In the genomic region with DNA sequence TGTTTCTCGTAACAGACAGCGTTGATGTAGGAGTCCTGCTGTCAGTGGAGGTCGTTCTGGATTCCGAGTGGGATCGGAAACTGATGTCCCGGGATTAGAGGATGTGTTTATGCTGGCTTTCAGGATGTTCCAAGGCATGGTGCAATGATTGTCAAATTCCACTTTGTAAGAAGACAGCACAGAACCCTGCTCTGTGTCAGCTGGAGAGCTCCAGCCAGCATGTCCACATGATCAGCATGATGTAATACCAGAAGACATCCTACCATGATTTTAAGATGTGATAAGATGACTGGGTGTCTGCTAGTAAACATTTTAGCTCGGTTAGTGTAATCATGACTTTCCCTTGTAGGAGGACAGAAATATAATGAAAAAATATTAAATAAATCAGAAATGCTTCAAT, we compare ENCODE assay signal across 2 cellular contexts.
TF ChIP-seq lines count a peak whose summit lies in the region.

No MANE protein-coding gene starts in this region.

TF ChIP-seq in K562, 482 proteins besides CTCF, POLR2A, EP300 and RAD21 (continues in another document):
- TF ChIP-seq RB1 (IDR thresholded peaks at IDR 0.05; ENCODE audit: low read depth) (no peak), XRCC5 (IDR thresholded peaks at IDR 0.05; ENCODE audit: low read depth, low read length) (no peak), ZBTB1 (CRISPR knock-in tag; IDR thresholded peaks at IDR 0.05; ENCODE audit: borderline replicate concordance, low read depth) (no peak), FOXK1 (CRISPR knock-in tag; IDR thresholded peaks at IDR 0.05; ENCODE audit: borderline replicate concordance) (no peak), ZNF551 (CRISPR knock-in tag; IDR thresholded peaks at IDR 0.05) (no peak), MYC (IDR thresholded peaks at IDR 0.05; ENCODE audit: low read depth, low read length) (peak; percentile 76), MYC (CRISPR knock-in tag; IDR thresholded peaks at IDR 0.05; ENCODE audit: borderline replicate concordance, low read depth) (no peak), ZNF408 (CRISPR knock-in tag; IDR thresholded peaks at IDR 0.05; ENCODE audit: low read depth) (no peak), CEBPB (tag; IDR thresholded peaks at IDR 0.05) (peak; percentile 50; the same call in 1 of the 2 replicates), ZFX (CRISPR knock-in tag; IDR thresholded peaks at IDR 0.05) (no peak), FOXJ2 (tag; IDR thresholded peaks at IDR 0.05) (peak; percentile 82), TAF1 (IDR thresholded peaks at IDR 0.05; ENCODE audit: control insufficient read depth, extremely low read depth, insufficient read depth, low read length, severe bottlenecking) (no peak), JUN (IDR thresholded peaks at IDR 0.05; ENCODE audit: borderline replicate concordance, low read depth, low read length) (peak; percentile 60; the same call in 1 of the 2 replicates), JUN (CRISPR knock-in tag; IDR thresholded peaks at IDR 0.05; ENCODE audit: borderline replicate concordance) (no peak), BCL6 (CRISPR knock-in tag; IDR thresholded peaks at IDR 0.05) (no peak), YY1 (IDR thresholded peaks at IDR 0.05; ENCODE audit: borderline replicate concordance in 1 of 3, control insufficient read depth in 1 of 3, extremely low read depth in 1 of 3, insufficient read depth in 3 of 3, insufficient read length in 1 of 3, insufficient replicate concordance in 2 of 3, low read depth in 1 of 3, low read length in 2 of 3) (no peak), POU5F1 (IDR thresholded peaks at IDR 0.05; ENCODE audit: borderline replicate concordance, low read depth, low read length, partially characterized antibody) (no peak), ZNF23 (CRISPR knock-in tag; IDR thresholded peaks at IDR 0.05) (no peak), ATF1 (CRISPR knock-in tag; IDR thresholded peaks at IDR 0.05) (no peak), ATF1 (tag; IDR thresholded peaks at IDR 0.05) (no peak), NEUROD1 (IDR thresholded peaks at IDR 0.05; ENCODE audit: borderline replicate concordance, low read depth, low read length, partially characterized antibody) (no peak), RBM17 (IDR thresholded peaks at IDR 0.05; ENCODE audit: borderline replicate concordance, low read depth, low read length) (no peak), SUPT5H (IDR thresholded peaks at IDR 0.05) (no peak), SMAD4 (CRISPR knock-in tag; conservative IDR thresholded peaks at IDR 0.05) (0 out of 2 replicates have a peak, but pooled peaks have one; percentile 21)
- TF ChIP-seq, protein P1, sequence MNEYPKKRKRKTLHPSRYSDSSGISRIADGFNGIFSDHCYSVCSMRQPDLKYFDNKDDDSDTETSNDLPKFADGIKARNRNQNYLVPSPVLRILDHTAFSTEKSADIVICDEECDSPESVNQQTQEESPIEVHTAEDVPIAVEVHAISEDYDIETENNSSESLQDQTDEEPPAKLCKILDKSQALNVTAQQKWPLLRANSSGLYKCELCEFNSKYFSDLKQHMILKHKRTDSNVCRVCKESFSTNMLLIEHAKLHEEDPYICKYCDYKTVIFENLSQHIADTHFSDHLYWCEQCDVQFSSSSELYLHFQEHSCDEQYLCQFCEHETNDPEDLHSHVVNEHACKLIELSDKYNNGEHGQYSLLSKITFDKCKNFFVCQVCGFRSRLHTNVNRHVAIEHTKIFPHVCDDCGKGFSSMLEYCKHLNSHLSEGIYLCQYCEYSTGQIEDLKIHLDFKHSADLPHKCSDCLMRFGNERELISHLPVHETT (CRISPR knock-in tag; conservative IDR thresholded peaks at IDR 0.05 in 1 of 2, IDR thresholded peaks at IDR 0.05 in 1 of 2) = no peak
- TF ChIP-seq, protein P2, sequence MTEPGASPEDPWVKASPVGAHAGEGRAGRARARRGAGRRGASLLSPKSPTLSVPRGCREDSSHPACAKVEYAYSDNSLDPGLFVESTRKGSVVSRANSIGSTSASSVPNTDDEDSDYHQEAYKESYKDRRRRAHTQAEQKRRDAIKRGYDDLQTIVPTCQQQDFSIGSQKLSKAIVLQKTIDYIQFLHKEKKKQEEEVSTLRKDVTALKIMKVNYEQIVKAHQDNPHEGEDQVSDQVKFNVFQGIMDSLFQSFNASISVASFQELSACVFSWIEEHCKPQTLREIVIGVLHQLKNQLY (CRISPR knock-in tag; conservative IDR thresholded peaks at IDR 0.05) = no peak

TF ChIP-seq in HepG2, 621 proteins besides CTCF, POLR2A, EP300 and RAD21:
- peak; percentile 28; the same call in 1 of the 2 replicates for TF ChIP-seq HMG20A (CRISPR knock-in tag; IDR thresholded peaks at IDR 0.05; ENCODE audit: borderline replicate concordance)
- TF ChIP-seq SAP130 (CRISPR knock-in tag; IDR thresholded peaks at IDR 0.05; ENCODE audit: low read depth) = peak; percentile 33; the same call in 1 of the 2 replicates
- no peak for TF ChIP-seq PLRG1 (conservative IDR thresholded peaks at IDR 0.05)
- TF ChIP-seq, protein P3, sequence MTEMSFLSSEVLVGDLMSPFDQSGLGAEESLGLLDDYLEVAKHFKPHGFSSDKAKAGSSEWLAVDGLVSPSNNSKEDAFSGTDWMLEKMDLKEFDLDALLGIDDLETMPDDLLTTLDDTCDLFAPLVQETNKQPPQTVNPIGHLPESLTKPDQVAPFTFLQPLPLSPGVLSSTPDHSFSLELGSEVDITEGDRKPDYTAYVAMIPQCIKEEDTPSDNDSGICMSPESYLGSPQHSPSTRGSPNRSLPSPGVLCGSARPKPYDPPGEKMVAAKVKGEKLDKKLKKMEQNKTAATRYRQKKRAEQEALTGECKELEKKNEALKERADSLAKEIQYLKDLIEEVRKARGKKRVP (CRISPR knock-in tag; IDR thresholded peaks at IDR 0.05) = peak in 1 of 2 experiments; percentile 25; a peak in 1 of 4 replicates
- TF ChIP-seq ZNF839 (CRISPR knock-in tag; IDR thresholded peaks at IDR 0.05; ENCODE audit: borderline replicate concordance) = no peak
- 0 out of 2 replicates have a peak, but pooled peaks have one; percentile 15 for TF ChIP-seq ZNF644 (CRISPR knock-in tag; IDR thresholded peaks at IDR 0.05; ENCODE audit: low read depth)
- TF ChIP-seq FOSL1 (CRISPR knock-in tag; IDR thresholded peaks at IDR 0.05; ENCODE audit: borderline replicate concordance) = no peak
- TF ChIP-seq, protein P4, sequence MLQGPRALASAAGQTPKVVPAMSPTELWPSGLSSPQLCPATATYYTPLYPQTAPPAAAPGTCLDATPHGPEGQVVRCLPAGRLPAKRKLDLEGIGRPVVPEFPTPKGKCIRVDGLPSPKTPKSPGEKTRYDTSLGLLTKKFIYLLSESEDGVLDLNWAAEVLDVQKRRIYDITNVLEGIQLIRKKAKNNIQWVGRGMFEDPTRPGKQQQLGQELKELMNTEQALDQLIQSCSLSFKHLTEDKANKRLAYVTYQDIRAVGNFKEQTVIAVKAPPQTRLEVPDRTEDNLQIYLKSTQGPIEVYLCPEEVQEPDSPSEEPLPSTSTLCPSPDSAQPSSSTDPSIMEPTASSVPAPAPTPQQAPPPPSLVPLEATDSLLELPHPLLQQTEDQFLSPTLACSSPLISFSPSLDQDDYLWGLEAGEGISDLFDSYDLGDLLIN (CRISPR knock-in tag; IDR thresholded peaks at IDR 0.05; ENCODE audit: borderline replicate concordance) = no peak
- no peak for TF ChIP-seq KLF15 (CRISPR knock-in tag; IDR thresholded peaks at IDR 0.05; ENCODE audit: borderline replicate concordance)
- 0 out of 2 replicates have a peak, but pooled peaks have one; percentile 7 for TF ChIP-seq RFXAP (CRISPR knock-in tag; IDR thresholded peaks at IDR 0.05; ENCODE audit: borderline replicate concordance)
- TF ChIP-seq ZNF256 (CRISPR knock-in tag; conservative IDR thresholded peaks at IDR 0.05) = no peak
- TF ChIP-seq EED (CRISPR knock-in tag; IDR thresholded peaks at IDR 0.05) = no peak
- TF ChIP-seq CBX1 (IDR thresholded peaks at IDR 0.05; ENCODE audit: low read depth) = no peak
- TF ChIP-seq, protein P5, sequence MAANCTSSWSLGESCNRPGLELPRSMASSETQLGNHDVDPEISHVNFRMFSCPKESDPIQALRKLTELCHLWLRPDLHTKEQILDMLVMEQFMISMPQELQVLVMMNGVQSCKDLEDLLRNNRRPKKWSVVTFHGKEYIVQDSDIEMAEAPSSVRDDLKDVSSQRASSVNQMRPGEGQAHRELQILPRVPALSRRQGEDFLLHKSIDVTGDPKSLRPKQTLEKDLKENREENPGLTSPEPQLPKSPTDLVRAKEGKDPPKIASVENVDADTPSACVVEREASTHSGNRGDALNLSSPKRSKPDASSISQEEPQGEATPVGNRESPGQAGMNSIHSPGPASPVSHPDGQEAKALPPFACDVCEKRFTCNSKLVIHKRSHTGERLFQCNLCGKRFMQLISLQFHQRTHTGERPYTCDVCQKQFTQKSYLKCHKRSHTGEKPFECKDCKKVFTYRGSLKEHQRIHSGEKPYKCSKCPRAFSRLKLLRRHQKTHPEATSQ (CRISPR knock-in tag; IDR thresholded peaks at IDR 0.05; ENCODE audit: borderline replicate concordance) = no peak
